ENCODE assay signal across 1 cellular context in genomic region chr16:87951550-87952538, GRCh38.
A peak's percentile ranks its signal among the peaks of the same experiment; 100 is the strongest.
TF ChIP-seq lines count a peak whose summit lies in the region.

No MANE protein-coding gene starts in this region.

TF ChIP-seq in IMR-90, 13 proteins besides CTCF, POLR2A, EP300 and RAD21 (continued from another document):
- TF ChIP-seq ELK1 (IDR thresholded peaks at IDR 0.05; ENCODE audit: borderline replicate concordance, low read depth, low read length), result no peak
- no peak for TF ChIP-seq USF2 (IDR thresholded peaks at IDR 0.05; ENCODE audit: low read depth, low read length)
- TF ChIP-seq BHLHE40 (IDR thresholded peaks at IDR 0.05; ENCODE audit: low read depth, low read length), result no peak
- TF ChIP-seq MAZ (IDR thresholded peaks at IDR 0.05; ENCODE audit: borderline replicate concordance, low read depth, low read length), result peak; percentile 62; the same call in 1 of the 2 replicates
- TF ChIP-seq RCOR1 (IDR thresholded peaks at IDR 0.05; ENCODE audit: insufficient replicate concordance, low read length), result no peak
- no peak for TF ChIP-seq CEBPB (IDR thresholded peaks at IDR 0.05; ENCODE audit: low read depth, low read length)
